In the genomic region with DNA sequence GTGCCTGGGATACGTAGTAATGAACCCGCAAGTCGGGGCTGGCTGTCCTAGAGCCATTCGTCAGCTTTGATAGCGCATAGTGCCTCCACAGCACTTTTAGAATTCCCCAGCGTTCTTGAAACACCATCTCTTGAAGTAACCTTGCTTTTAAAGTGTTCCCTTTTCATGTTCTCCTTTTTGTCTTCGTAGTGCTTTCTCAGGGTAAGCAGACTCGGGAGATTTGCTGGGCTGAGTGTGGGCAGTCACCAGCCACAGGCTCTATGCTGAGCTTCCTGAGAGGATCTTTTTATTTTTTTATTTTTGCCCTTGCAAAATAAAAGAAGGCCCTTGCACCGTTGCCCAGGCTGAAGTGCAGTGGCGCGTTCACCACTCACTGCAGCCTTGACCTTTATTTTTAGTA, we compare ENCODE assay signal across 26 cellular contexts.
"Had no signal": no experiment of that assay in that cellular context is flagged by ENCODE, and none has a peak within 500 bp of the region (broad histone marks: within the 10 kb centered on the region; RNA-seq: fewer than 3 reads in every experiment).

No MANE protein-coding gene starts in this region.

- H3K27ac Mint-ChIP-seq: activated naive CD4-positive, alpha-beta T cell treated with anti-CD3 and anti-CD28 coated beads for 36 hours; activated naive CD8-positive, alpha-beta T cell treated with anti-CD3 and anti-CD28 coated beads for 36 hours; activated T-helper 1 cell treated with anti-CD3 and anti-CD28 coated beads, Interleukin-12 subunit alpha, Interleukin-12 subunit beta, Interleukin-2, Interleukin-4 antibody, amounts not matched to agents 30 ng/mL and 10 ng/mL and 1 ng/mL, durations not matched to agents 14 hours and 24 hours and 36 hours; nephron had no signal

- DNase-seq: activated CD4-positive, alpha-beta T cell treated with anti-CD3 and anti-CD28 coated beads for 48 hours; activated CD4-positive, alpha-beta T cell treated with anti-CD3 and anti-CD28 coated beads, Interleukin-2, amount 50 U/mL, for 48 hours; activated CD8-positive, alpha-beta memory T cell treated with anti-CD3 and anti-CD28 coated beads, Interleukin-2, amount 50 U/mL, for 4 hours; activated effector memory CD4-positive, alpha-beta T cell treated with anti-CD3 and anti-CD28 coated beads, Interleukin-2, amount 50 U/mL, for 16 hours; activated naive CD4-positive, alpha-beta T cell treated with anti-CD3 and anti-CD28 coated beads for 36 hours; activated naive CD8-positive, alpha-beta T cell treated with anti-CD3 and anti-CD28 coated beads for 36 hours; activated T-cell treated with anti-CD3 and anti-CD28 coated beads, Interleukin-2, amount 50 U/mL, for 1 hour; aorta; body of pancreas; effector CD8-positive, alpha-beta T cell; gastrocnemius medialis; left colon; retina; stimulated activated CD4-positive, alpha-beta T cell treated with anti-CD3 and anti-CD28 coated beads, Interleukin-15, amount 100 ng/mL, for 24 hours; stimulated activated CD4-positive, alpha-beta T cell treated with anti-CD3 and anti-CD28 coated beads, Interleukin-2, amount 100 ng/mL, for 24 hours; stimulated activated naive CD4-positive, alpha-beta T cell; T-helper 9 cell had no signal

- H3K4me3 Mint-ChIP-seq: activated naive CD4-positive, alpha-beta T cell treated with anti-CD3 and anti-CD28 coated beads for 36 hours; activated naive CD8-positive, alpha-beta T cell treated with anti-CD3 and anti-CD28 coated beads for 36 hours; activated T-helper 1 cell treated with anti-CD3 and anti-CD28 coated beads, Interleukin-12 subunit alpha, Interleukin-12 subunit beta, Interleukin-2, Interleukin-4 antibody, amounts not matched to agents 30 ng/mL and 10 ng/mL and 1 ng/mL, durations not matched to agents 14 hours and 24 hours and 36 hours; nephron had no signal

- H3K27me3 ChIP-seq: adrenal gland, body of pancreas, gastrocnemius medialis, suprapubic skin, tibial nerve had no signal

- H3K27me3 Mint-ChIP-seq: activated naive CD8-positive, alpha-beta T cell treated with anti-CD3 and anti-CD28 coated beads for 36 hours had no signal

- H3K9me3 ChIP-seq: adrenal gland, body of pancreas, gastrocnemius medialis, prostate gland, suprapubic skin, tibial nerve had no signal

- ATAC-seq: activated CD4-positive, CD25-positive, alpha-beta regulatory T cell treated with anti-CD3 and anti-CD28 coated beads, Interleukin-2, amount 50 U/mL, for 24 hours; body of pancreas; gastrocnemius medialis; left colon had no signal

- H3K4me3 ChIP-seq: adrenal gland, body of pancreas, gastrocnemius medialis, lung, prostate gland, suprapubic skin, tibial nerve had no signal

- H3K9me3 Mint-ChIP-seq: activated naive CD4-positive, alpha-beta T cell treated with anti-CD3 and anti-CD28 coated beads for 36 hours; activated naive CD8-positive, alpha-beta T cell treated with anti-CD3 and anti-CD28 coated beads for 36 hours; activated T-helper 1 cell treated with anti-CD3 and anti-CD28 coated beads, Interleukin-12 subunit alpha, Interleukin-12 subunit beta, Interleukin-2, Interleukin-4 antibody, amounts not matched to agents 30 ng/mL and 10 ng/mL and 1 ng/mL, durations not matched to agents 14 hours and 24 hours and 36 hours; nephron had no signal

- H3K4me1 ChIP-seq: body of pancreas, gastrocnemius medialis, prostate gland, suprapubic skin had no signal

- H3K27ac ChIP-seq: adrenal gland, body of pancreas, gastrocnemius medialis, prostate gland, suprapubic skin, tibial nerve, VCaP had no signal
